In genomic region chr6:34396518-34396917, GRCh38 we compare ENCODE assay signal across 20 cellular contexts. TPM values are rescaled to one million over a fixed set of nuclear protein-coding genes. Genes with fewer than 3 reads are reported as not detected.
DNase-seq lines count a peak whose midpoint lies in the region; FAIRE-seq and TF ChIP-seq lines count a peak whose summit lies in the region.
"Had no signal": no experiment of that assay in that cellular context is flagged by ENCODE, and none has a peak within 500 bp of the region (broad histone marks: within the 10 kb centered on the region; RNA-seq: fewer than 3 reads in every experiment).

No MANE protein-coding gene starts in this region.

- no peak overlapping the region for H3K4ac ChIP-seq in H9 (ENCODE audit: low read depth, low read length)

- H4K20me1 ChIP-seq in astrocyte (ENCODE audit: insufficient read depth, low read length): peaks cover 1% of the 10 kb centered on the region
- no peaks in the 10 kb centered on the region for H4K20me1 ChIP-seq in neural progenitor cell (ENCODE audit: low read depth)
- H4K20me1 ChIP-seq in H9 (ENCODE audit: control insufficient read depth, insufficient read depth, insufficient read length): no peaks in the 10 kb centered on the region
- H4K20me1 ChIP-seq: BLaER1 had no signal

- whole genome bisulfite sequencing in H9 (ENCODE audit: extremely low coverage, insufficient read length, low lambda C conversion rate): no CpG with 5 or more reads among the region's 6 CpGs

- no peak overlapping the region for H3K4me2 ChIP-seq in astrocyte (ENCODE audit: low read length)
- H3K4me2 ChIP-seq in neural progenitor cell: no peak overlapping the region
- H3K4me2 ChIP-seq in H9 (ENCODE audit: insufficient read depth, insufficient read length, low read length): no peak overlapping the region
- H3K4me2 ChIP-seq: BLaER1 had no signal

- TF ChIP-seq CTCF in astrocyte (IDR thresholded peaks at IDR 0.05; ENCODE audit: insufficient read depth, low read depth, low read length): no peak
- no peak for TF ChIP-seq CTCF in neural progenitor cell (IDR thresholded peaks at IDR 0.05)
- TF ChIP-seq CTCF in H9 (conservative IDR thresholded peaks at IDR 0.05): no peak

- no peak for DNase-seq in activated naive CD4-positive, alpha-beta T cell treated with Interleukin-2 at 50 U/mL for 16 hours
- no peak for DNase-seq in astrocyte (ENCODE audit: low read depth)
- DNase-seq in neural progenitor cell (ENCODE audit: low spot score): no peak
- DNase-seq in NOMO-1 treated with DMSO at 0.1 percent for 48 hours (lab: John Stamatoyannopoulos, UW; ENCODE audit: unreplicated experiment): no peak
- DNase-seq in H9: no peak
- DNase-seq: Caco-2; CD4-positive, CD25-positive, alpha-beta regulatory T cell; CD8-positive, alpha-beta T cell; DMS153; DND-41; GM23248 had no signal

- H3F3A ChIP-seq in neural progenitor cell (ENCODE audit: low read depth): peaks cover 19% of the 10 kb centered on the region

- H3K36me3 ChIP-seq in astrocyte (ENCODE audit: insufficient read depth, low read length) (no peaks in the 10 kb centered on the region), neural progenitor cell (no peaks in the 10 kb centered on the region)
- H3K36me3 ChIP-seq: BLaER1, HAP-1 had no signal

- H3K4me3 ChIP-seq in astrocyte (ENCODE audit: insufficient read depth, low read depth, low read length) (no peak overlapping the region), neural progenitor cell (no peak overlapping the region)
- H3K4me3 ChIP-seq: BLaER1, GM23248, HAP-1 had no signal

- peak overlapping the region; percentile 72 for H3K27ac Mint-ChIP-seq in activated naive CD4-positive, alpha-beta T cell treated with anti-CD3 and anti-CD28 coated beads, Interleukin-2, amount 50 U/mL, for 24 hours
- H3K27ac Mint-ChIP-seq in astrocyte (ENCODE audit: unreplicated experiment) (peak overlapping the region; percentile 47), neural progenitor cell (no peak overlapping the region), H9 (no peak overlapping the region)
- H3K27ac Mint-ChIP-seq: B cell; CD8-positive, alpha-beta T cell had no signal

- H3T11ph ChIP-seq in H9 (ENCODE audit: low read length): no peak overlapping the region

- no peak overlapping the region for H4K8ac ChIP-seq in H9 (replicated peaks; ENCODE audit: insufficient read length, low read depth, low read length)

- H3K56ac ChIP-seq in H9 (ENCODE audit: insufficient read length, low read depth, low read length): no peak overlapping the region

- H3K27me3 ChIP-seq in astrocyte (ENCODE audit: insufficient read depth, low read length) (no peaks in the 10 kb centered on the region), neural progenitor cell (peaks cover 10% of the 10 kb centered on the region), H9 (ENCODE audit: insufficient read depth, low read length) (no peaks in the 10 kb centered on the region)
- H3K27me3 ChIP-seq: BLaER1 had no signal

- H3K4me1 Mint-ChIP-seq in activated naive CD4-positive, alpha-beta T cell treated with anti-CD3 and anti-CD28 coated beads, Interleukin-2, amount 50 U/mL, for 24 hours: peaks cover 14% of the 10 kb centered on the region
- H3K4me1 Mint-ChIP-seq in astrocyte (ENCODE audit: low read depth, unreplicated experiment): peaks cover 5% of the 10 kb centered on the region
- peaks cover 11% of the 10 kb centered on the region for H3K4me1 Mint-ChIP-seq in neural progenitor cell
- peaks cover 10 to 11% of the 10 kb centered on the region in 2 experiments for H3K4me1 Mint-ChIP-seq in H9

- no peak overlapping the region for H3K23ac ChIP-seq in H9 (ENCODE audit: insufficient read length, low read depth, low read length)

- no peak overlapping the region for H4K5ac ChIP-seq in H9 (ENCODE audit: insufficient read length, low read depth, low read length)

- FAIRE-seq in astrocyte (lab: Jason Lieb, UNC): no peak
- FAIRE-seq: A204.1, G401.6, GM12892 had no signal

- H3K14ac ChIP-seq in H9 (ENCODE audit: insufficient read depth, low read length): no peak overlapping the region

- no peak overlapping the region for H2BK12ac ChIP-seq in H9 (ENCODE audit: insufficient read length, low read depth, low read length)

- no peaks in the 10 kb centered on the region for H3K79me1 ChIP-seq in H9 (ENCODE audit: insufficient read depth, low read depth, low read length, poor library complexity, severe bottlenecking)

- no peak overlapping the region for H3K18ac ChIP-seq in H9 (ENCODE audit: insufficient read length, low read depth, low read length)

- no peaks in the 10 kb centered on the region for H3K36me3 Mint-ChIP-seq in activated naive CD4-positive, alpha-beta T cell treated with anti-CD3 and anti-CD28 coated beads, Interleukin-2, amount 50 U/mL, for 24 hours
- H3K36me3 Mint-ChIP-seq in astrocyte (ENCODE audit: low read depth, unreplicated experiment): no peaks in the 10 kb centered on the region
- H3K36me3 Mint-ChIP-seq in neural progenitor cell: peaks cover 5% of the 10 kb centered on the region
- peaks cover 4 to 11% (median 7%) of the 10 kb centered on the region in 3 experiments for H3K36me3 Mint-ChIP-seq in H9 (ENCODE audit: insufficient read depth in 1 of 3, low read depth in 3 of 3)
- H3K36me3 Mint-ChIP-seq: CD4-positive, CD25-positive, alpha-beta regulatory T cell had no signal

- no peaks in the 10 kb centered on the region for H3K9me3 ChIP-seq in astrocyte (ENCODE audit: insufficient read depth, low read depth, low read length)
- H3K9me3 ChIP-seq in neural progenitor cell (ENCODE audit: low read depth): no peaks in the 10 kb centered on the region
- H3K9me3 ChIP-seq in H9 (ENCODE audit: control insufficient read depth, low read depth, low read length): no peaks in the 10 kb centered on the region

- no peak overlapping the region for H2BK20ac ChIP-seq in H9 (ENCODE audit: low read depth, low read length, poor library complexity, severe bottlenecking)

- H2BK120ac ChIP-seq in H9 (ENCODE audit: low read depth, low read length, poor library complexity, severe bottlenecking): no peak overlapping the region

- H2BK15ac ChIP-seq in H9 (ENCODE audit: low read depth, low read length): no peak overlapping the region

- H2AFZ ChIP-seq in astrocyte (ENCODE audit: low read depth, low read length) (no peak overlapping the region), neural progenitor cell (replicated peaks) (no peak overlapping the region), H9 (ENCODE audit: low read length) (no peak overlapping the region)
- H2AFZ ChIP-seq: GM23248 had no signal

- H2AK5ac ChIP-seq in H9 (ENCODE audit: insufficient read length, low read length): no peak overlapping the region

- H2BK5ac ChIP-seq in H9 (ENCODE audit: insufficient read length, low read length): no peak overlapping the region

- H3K27me3 Mint-ChIP-seq in activated naive CD4-positive, alpha-beta T cell treated with anti-CD3 and anti-CD28 coated beads, Interleukin-2, amount 50 U/mL, for 24 hours: no peaks in the 10 kb centered on the region
- H3K27me3 Mint-ChIP-seq in astrocyte (ENCODE audit: low read depth, unreplicated experiment) (no peaks in the 10 kb centered on the region), neural progenitor cell (ENCODE audit: insufficient read depth, low read depth) (peaks cover 2% of the 10 kb centered on the region), H9 (ENCODE audit: low read depth) (peaks cover 4% of the 10 kb centered on the region; the same call in 1 of the 2 replicates)
- H3K27me3 Mint-ChIP-seq: B cell; CD4-positive, CD25-positive, alpha-beta regulatory T cell had no signal

- H3K79me2 ChIP-seq in astrocyte (ENCODE audit: insufficient read depth, low read length) (peaks cover 15% of the 10 kb centered on the region), neural progenitor cell (ENCODE audit: low read depth) (peaks cover 8% of the 10 kb centered on the region), H9 (ENCODE audit: insufficient read depth, low read length) (no peaks in the 10 kb centered on the region)

- no peaks in the 10 kb centered on the region for H3K9me3 Mint-ChIP-seq in activated naive CD4-positive, alpha-beta T cell treated with anti-CD3 and anti-CD28 coated beads, Interleukin-2, amount 50 U/mL, for 24 hours
- H3K9me3 Mint-ChIP-seq in astrocyte (ENCODE audit: unreplicated experiment) (peaks cover 4% of the 10 kb centered on the region), neural progenitor cell (peaks cover 10% of the 10 kb centered on the region), H9 (peaks cover 14 to 16% of the 10 kb centered on the region in 2 experiments)
- H3K9me3 Mint-ChIP-seq: CD8-positive, alpha-beta T cell had no signal

- H3K27ac ChIP-seq in astrocyte (ENCODE audit: low read depth, low read length): no peak overlapping the region
- H3K27ac ChIP-seq in neural progenitor cell: no peak overlapping the region
- H3K27ac ChIP-seq in H9 (ENCODE audit: insufficient read length, low read depth, low read length): no peak overlapping the region
- H3K27ac ChIP-seq: 22Rv1, BLaER1, C4-2B, GM23248 had no signal

- H3K9ac ChIP-seq in astrocyte (ENCODE audit: low read length): no peak overlapping the region
- no peak overlapping the region for H3K9ac ChIP-seq in neural progenitor cell
- H3K9ac ChIP-seq in H9 (ENCODE audit: extremely low read depth, insufficient read length, low read length): no peak overlapping the region
- H3K9ac ChIP-seq: BLaER1, GM23248 had no signal

- H4K91ac ChIP-seq in H9 (ENCODE audit: insufficient read length, low read depth, low read length): no peak overlapping the region

- no peaks in the 10 kb centered on the region for H3K4me1 ChIP-seq in astrocyte (ENCODE audit: insufficient read depth, low read length)
- no peaks in the 10 kb centered on the region for H3K4me1 ChIP-seq in neural progenitor cell
- H3K4me1 ChIP-seq in H9 (ENCODE audit: insufficient read depth, low read length): no peaks in the 10 kb centered on the region
- H3K4me1 ChIP-seq: Caco-2 had no signal

- H3K4me3 Mint-ChIP-seq in activated naive CD4-positive, alpha-beta T cell treated with anti-CD3 and anti-CD28 coated beads, Interleukin-2, amount 50 U/mL, for 24 hours: no peak overlapping the region
- H3K4me3 Mint-ChIP-seq in astrocyte (ENCODE audit: unreplicated experiment) (no peak overlapping the region), neural progenitor cell (peak overlapping the region; percentile 10), H9 (no peak overlapping the region)
- H3K4me3 Mint-ChIP-seq: B cell; CD4-positive, CD25-positive, alpha-beta regulatory T cell; CD8-positive, alpha-beta T cell had no signal

- peaks cover 4% of the 10 kb centered on the region for H3K23me2 ChIP-seq in H9 (ENCODE audit: insufficient read length, low read depth, low read length, poor library complexity, severe bottlenecking)

RNA-seq across cellular contexts. Expression of gene NUDT3, which starts 4.0 kb away (rescaled TPM):
- 16.3 and 16.7 TPM in 2 replicates for total RNA-seq in astrocyte
- total RNA-seq in neural progenitor cell (ENCODE audit: low replicate concordance): 26.4 and 35.7 TPM in 2 replicates
- 22.7 and 23.6 TPM in 2 replicates for total RNA-seq in H9 (2021)

RNA-seq across cellular contexts. Expression of gene RPS10, which starts 29.4 kb away (rescaled TPM):
- total RNA-seq in astrocyte (1,221 and 1,326 TPM in 2 replicates), neural progenitor cell (ENCODE audit: low replicate concordance) (4,003 and 4,850 TPM in 2 replicates), H9 (2021) (2,330 and 2,392 TPM in 2 replicates)

Comparison
In these comparisons a context has a peak if more than half of its experiments do, and no peak if none do; other contexts are left out.
1. H3K27ac Mint-ChIP-seq: peak in activated naive CD4-positive, alpha-beta T cell treated with anti-CD3 and anti-CD28 coated beads, Interleukin-2, amount 50 U/mL, for 24 hours (single experiment) and astrocyte (single experiment); none in neural progenitor cell (single experiment) and H9 (0 of 3).